ENCODE assay signal across 1 cellular context in genomic region chr13:45119990-45120864, GRCh38.
A peak's percentile ranks its signal among the peaks of the same experiment; 100 is the strongest.
TF ChIP-seq lines count a peak whose summit lies in the region.

GTF2F2 (plus strand) TSS chr13:45120510; CDS start chr13:45120656, 146 bp downstream.

TF ChIP-seq in GM23338, 12 proteins besides CTCF, POLR2A, EP300 and RAD21 (continued from another document):
- TF ChIP-seq ZNF462 (CRISPR knock-in tag; IDR thresholded peaks at IDR 0.05) = no peak
- TF ChIP-seq ETS1 (IDR thresholded peaks at IDR 0.05) = peak; percentile 72
